Comparison of ENCODE assay signal across 8 cellular contexts in the genomic region with DNA sequence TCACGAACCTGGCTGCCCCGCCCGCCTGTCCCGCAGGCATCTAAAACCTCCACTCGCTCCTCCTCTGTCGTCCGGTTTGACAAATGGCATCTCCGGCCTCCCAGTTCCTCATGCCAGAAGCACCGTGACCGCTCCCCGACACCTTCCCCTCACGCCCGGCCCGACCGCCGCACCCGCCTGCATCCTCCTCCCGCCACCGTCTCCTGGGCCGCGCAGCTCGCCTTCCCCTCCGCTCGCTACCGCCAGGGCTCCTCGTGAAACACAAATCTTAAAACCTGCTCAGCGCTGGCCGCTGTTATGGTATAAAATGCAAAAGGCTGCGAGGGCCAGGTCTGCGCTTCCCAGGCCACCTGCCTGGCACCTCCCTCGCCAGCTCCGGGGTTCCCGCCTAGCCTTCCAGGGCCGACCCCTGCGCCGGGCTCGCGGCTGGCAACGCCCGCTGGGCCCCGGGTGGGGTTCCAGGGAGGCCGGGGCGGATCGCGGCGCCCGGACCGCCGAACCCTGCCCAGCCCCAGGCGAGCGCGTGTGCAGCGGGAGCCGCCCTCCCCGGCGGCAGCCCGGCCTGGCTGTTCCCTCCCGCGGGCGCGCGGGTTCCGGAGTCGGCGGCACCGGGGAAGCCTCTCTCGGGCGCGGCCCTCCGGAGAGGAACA. TPM values are rescaled to one million over a fixed set of nuclear protein-coding genes. Genes with fewer than 3 reads are reported as not detected.
DNase-seq lines count a peak whose midpoint lies in the region; ATAC-seq and TF ChIP-seq lines count a peak whose summit lies in the region.

No MANE protein-coding gene starts in this region.

- H3K36me3 ChIP-seq in esophagus squamous epithelium: peaks cover 6 to 63% (median 15%) of the 10 kb centered on the region in 3 donors

- peaks cover 4% of the 10 kb centered on the region for H3K27me3 Mint-ChIP-seq in neural crest cell (ENCODE audit: low read depth)

- 1% methylated on average over 12 of the region's 70 CpGs; no CpG with 5 or more reads in 1 of the 2 donors for WGBS in esophagus squamous epithelium, 2 donors

- peak; percentile 11 for ATAC-seq in HG03354 (IDR thresholded peaks at IDR 0.05; ENCODE audit: poor library complexity, severe bottlenecking, unreplicated experiment)

- peak; percentile 31 for DNase-seq in stimulated activated CD4-positive, alpha-beta T cell treated with anti-CD3 and anti-CD28 coated beads, Interleukin-1b, Interleukin-23, amount 100 ng/mL, for 48 hours
- DNase-seq in stimulated activated CD4-positive, alpha-beta T cell treated with anti-CD3 and anti-CD28 coated beads, Interleukin-12 subunit alpha, Interleukin-12 subunit beta, amount 100 ng/mL, for 4 hours: no peak
- DNase-seq in activated CD4-positive, CD25-positive, alpha-beta regulatory T cell treated with anti-CD3 and anti-CD28 coated beads, Interleukin-2, amount 50 U/mL, for 72 hours: peak; percentile 52
- no peak for DNase-seq in esophagus squamous epithelium (lab: John Stamatoyannopoulos, UW)
- DNase-seq in neural crest cell (ENCODE audit: low read depth, low spot score): no peak
- DNase-seq in GM19240 (ENCODE audit: insufficient read length, low spot score): no peak
- no peak for DNase-seq in mesenteric fat pad (ENCODE audit: low spot score)

- peaks cover 24 to 78% (median 33%) of the 10 kb centered on the region in 3 donors for H3K4me1 ChIP-seq in esophagus squamous epithelium

- TF ChIP-seq CTCF in esophagus squamous epithelium (IDR thresholded peaks at IDR 0.05): peak in 2 of 6 experiments; percentile 17 to 36
- TF ChIP-seq CTCF in neural crest cell (conservative IDR thresholded peaks at IDR 0.05): peak; percentile 43

- no peak for TF ChIP-seq POLR2A in esophagus squamous epithelium (IDR thresholded peaks at IDR 0.05)

- peak overlapping the region; percentile 80 to 97 (median 94) for H3K27ac ChIP-seq in esophagus squamous epithelium

- H3K9me3 Mint-ChIP-seq in neural crest cell: no peaks in the 10 kb centered on the region

- no peaks in the 10 kb centered on the region for H3K27me3 ChIP-seq in esophagus squamous epithelium

- H3K4me3 ChIP-seq in esophagus squamous epithelium: peak overlapping the region; percentile 86 to 96 (median 94)

- no peaks in the 10 kb centered on the region for H3K9me3 ChIP-seq in esophagus squamous epithelium

- H3K27ac Mint-ChIP-seq in neural crest cell (ENCODE audit: unreplicated experiment): peak overlapping the region; percentile 67

- intact Hi-C loops in esophagus squamous epithelium (cut with DNase I): no loop called here

- H3K36me3 Mint-ChIP-seq in neural crest cell (ENCODE audit: low read depth): peaks cover 5% of the 10 kb centered on the region

- peaks cover 22% of the 10 kb centered on the region for H3K4me1 Mint-ChIP-seq in neural crest cell

- H3K4me3 Mint-ChIP-seq in neural crest cell: peak overlapping the region; percentile 88

RNA-seq across cellular contexts. Expression of gene SPSB3, which starts 0.5 kb away (rescaled TPM):
- total RNA-seq in esophagus squamous epithelium (10 to 100 TPM; 27.8 to 84.5 (median 45.1) TPM), neural crest cell (23.1 and 23.8 TPM in 2 replicates), mesenteric fat pad (28.8 TPM)

RNA-seq across cellular contexts. Expression of gene NUBP2, which starts 0.9 kb away (rescaled TPM):
- total RNA-seq in esophagus squamous epithelium (10 to 100 TPM; 71.4 to 91.5 (median 79.5) TPM), neural crest cell (71.0 and 73.8 TPM in 2 replicates), mesenteric fat pad (35.1 TPM)

RNA-seq across cellular contexts. Expression of gene MRPS34, which starts 8.9 kb away (rescaled TPM):
- total RNA-seq in esophagus squamous epithelium: 100 to 1,000 TPM in 3 of 4 donors, 10 to 100 TPM in 1; 89.5 to 158 (median 114) TPM
- total RNA-seq in neural crest cell: 135 and 141 TPM in 2 replicates
- 71.3 TPM for total RNA-seq in mesenteric fat pad

RNA-seq across cellular contexts. Expression of gene EME2, which starts 9.3 kb away (rescaled TPM):
- total RNA-seq in esophagus squamous epithelium (10 to 100 TPM in 2 of 4 donors, 1 to 10 TPM in 2; 8.8 to 14.4 (median 10.1) TPM), neural crest cell (36.5 and 37.0 TPM in 2 replicates), mesenteric fat pad (14.5 TPM)

RNA-seq across cellular contexts. Expression of gene NME3, which starts 10.5 kb away (rescaled TPM):
- total RNA-seq in esophagus squamous epithelium: 10 to 100 TPM; 30.2 to 57.1 (median 53.6) TPM
- total RNA-seq in neural crest cell: 35.0 and 38.0 TPM in 2 replicates
- total RNA-seq in mesenteric fat pad: 34.6 TPM

Comparison
In these comparisons a context has a peak if more than half of its experiments do, and no peak if none do; other contexts are left out.
1. DNase-seq: peak in stimulated activated CD4-positive, alpha-beta T cell treated with anti-CD3 and anti-CD28 coated beads, Interleukin-1b, Interleukin-23, amount 100 ng/mL, for 48 hours (single experiment) and activated CD4-positive, CD25-positive, alpha-beta regulatory T cell treated with anti-CD3 and anti-CD28 coated beads, Interleukin-2, amount 50 U/mL, for 72 hours (single experiment); none in stimulated activated CD4-positive, alpha-beta T cell treated with anti-CD3 and anti-CD28 coated beads, Interleukin-12 subunit alpha, Interleukin-12 subunit beta, amount 100 ng/mL, for 4 hours (single experiment), esophagus squamous epithelium (single experiment), neural crest cell (single experiment), GM19240 (single experiment) and mesenteric fat pad (single experiment).